22 cellular contexts compared by ENCODE assay signal in the genomic region with DNA sequence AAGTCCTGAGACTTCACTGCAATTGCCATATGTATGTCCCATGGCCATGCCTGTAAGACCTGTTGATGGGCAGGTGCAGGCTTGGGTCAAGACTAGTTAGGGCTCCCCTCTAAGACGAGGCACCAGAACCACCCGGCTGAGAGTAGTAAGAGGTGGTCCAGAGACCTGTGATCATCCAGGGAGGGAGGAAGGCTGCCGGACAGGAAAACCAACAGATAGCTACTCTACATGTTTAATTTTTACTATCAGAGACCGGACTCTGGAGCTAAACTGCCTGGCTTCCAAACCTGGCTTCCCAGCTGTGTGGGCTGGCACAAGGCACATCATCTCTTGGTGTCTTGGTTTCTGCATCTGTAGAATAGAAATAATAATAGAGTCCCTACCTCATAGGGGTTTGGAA.
DNase-seq lines count a peak whose midpoint lies in the region; ATAC-seq and TF ChIP-seq lines count a peak whose summit lies in the region.
"Had no signal": no experiment of that assay in that cellular context is flagged by ENCODE, and none has a peak within 500 bp of the region (broad histone marks: within the 10 kb centered on the region; RNA-seq: fewer than 3 reads in every experiment).

No MANE protein-coding gene starts in this region.

- no peaks in the 10 kb centered on the region for H3K36me3 Mint-ChIP-seq in activated CD8-positive, alpha-beta memory T cell treated with anti-CD3 and anti-CD28 coated beads, Interleukin-2, amount 10 ng/mL, durations not matched to agents 7 days and 5 days
- H3K36me3 Mint-ChIP-seq in type B pancreatic cell: no peaks in the 10 kb centered on the region
- H3K36me3 Mint-ChIP-seq: CD4-positive, CD25-positive, alpha-beta regulatory T cell; CD8-positive, alpha-beta T cell had no signal

- no peak overlapping the region for H3K27ac Mint-ChIP-seq in activated CD8-positive, alpha-beta memory T cell treated with anti-CD3 and anti-CD28 coated beads, Interleukin-2, amount 10 ng/mL, durations not matched to agents 7 days and 5 days
- no peak overlapping the region for H3K27ac Mint-ChIP-seq in type B pancreatic cell
- no peak overlapping the region for H3K27ac Mint-ChIP-seq in stimulated activated naive CD8-positive, alpha-beta T cell treated with anti-CD3 and anti-CD28 coated beads, Interleukin-15, amount 100 ng/mL, for 72 hours
- H3K27ac Mint-ChIP-seq: B cell; CD4-positive, CD25-positive, alpha-beta regulatory T cell; CD8-positive, alpha-beta T cell; GM23338; HFFc6 had no signal

- H3K4me1 Mint-ChIP-seq in activated CD8-positive, alpha-beta memory T cell treated with anti-CD3 and anti-CD28 coated beads, Interleukin-2, amount 10 ng/mL, durations not matched to agents 7 days and 5 days: peaks cover 3% of the 10 kb centered on the region
- H3K4me1 Mint-ChIP-seq in type B pancreatic cell (ENCODE audit: unreplicated experiment): peaks cover 4% of the 10 kb centered on the region
- H3K4me1 Mint-ChIP-seq in stimulated activated naive CD8-positive, alpha-beta T cell treated with anti-CD3 and anti-CD28 coated beads, Interleukin-15, amount 100 ng/mL, for 72 hours: peaks cover 5% of the 10 kb centered on the region

- peaks cover 4% of the 10 kb centered on the region for H3K27me3 Mint-ChIP-seq in activated CD8-positive, alpha-beta memory T cell treated with anti-CD3 and anti-CD28 coated beads, Interleukin-2, amount 10 ng/mL, durations not matched to agents 7 days and 5 days
- H3K27me3 Mint-ChIP-seq in type B pancreatic cell: no peaks in the 10 kb centered on the region
- H3K27me3 Mint-ChIP-seq in stimulated activated naive CD8-positive, alpha-beta T cell treated with anti-CD3 and anti-CD28 coated beads, Interleukin-15, amount 100 ng/mL, for 72 hours: no peaks in the 10 kb centered on the region
- H3K27me3 Mint-ChIP-seq: B cell; CD4-positive, CD25-positive, alpha-beta regulatory T cell had no signal

- CTCF ChIA-PET in activated CD8-positive, alpha-beta memory T cell treated with anti-CD3 and anti-CD28 coated beads, Interleukin-2, amount 10 ng/mL, durations not matched to agents 7 days and 5 days (lab: Charles Lee): no interaction called here

- H3K27ac ChIP-seq in coronary artery: no peak overlapping the region
- H3K27ac ChIP-seq: 22Rv1, BLaER1, C4-2B had no signal

- no peak for TF ChIP-seq CTCF in coronary artery (IDR thresholded peaks at IDR 0.05)
- no peak for TF ChIP-seq CTCF in type B pancreatic cell (conservative IDR thresholded peaks at IDR 0.05)

- H3K9me3 Mint-ChIP-seq in activated CD8-positive, alpha-beta memory T cell treated with anti-CD3 and anti-CD28 coated beads, Interleukin-2, amount 10 ng/mL, durations not matched to agents 7 days and 5 days (ENCODE audit: low read depth): no peaks in the 10 kb centered on the region
- no peaks in the 10 kb centered on the region for H3K9me3 Mint-ChIP-seq in type B pancreatic cell
- H3K9me3 Mint-ChIP-seq in stimulated activated naive CD8-positive, alpha-beta T cell treated with anti-CD3 and anti-CD28 coated beads, Interleukin-15, amount 100 ng/mL, for 72 hours: no peaks in the 10 kb centered on the region
- H3K9me3 Mint-ChIP-seq: CD4-positive, CD25-positive, alpha-beta regulatory T cell; CD8-positive, alpha-beta T cell; GM23338; H9; HFFc6 had no signal

- no peak for ATAC-seq in activated CD8-positive, alpha-beta memory T cell treated with anti-CD3 and anti-CD28 coated beads, Interleukin-2, amount 10 ng/mL, durations not matched to agents 7 days and 5 days
- no peak for ATAC-seq in stimulated activated naive CD8-positive, alpha-beta T cell treated with anti-CD3 and anti-CD28 coated beads, Interleukin-15, amount 100 ng/mL, for 72 hours
- ATAC-seq: CD8-positive, alpha-beta T cell; GM12878; GM23338; HCT116 had no signal

- no peak overlapping the region for H3K4me3 Mint-ChIP-seq in activated CD8-positive, alpha-beta memory T cell treated with anti-CD3 and anti-CD28 coated beads, Interleukin-2, amount 10 ng/mL, durations not matched to agents 7 days and 5 days
- H3K4me3 Mint-ChIP-seq in type B pancreatic cell: no peak overlapping the region
- no peak overlapping the region for H3K4me3 Mint-ChIP-seq in stimulated activated naive CD8-positive, alpha-beta T cell treated with anti-CD3 and anti-CD28 coated beads, Interleukin-15, amount 100 ng/mL, for 72 hours
- H3K4me3 Mint-ChIP-seq: B cell; CD4-positive, CD25-positive, alpha-beta regulatory T cell; CD8-positive, alpha-beta T cell; GM23338; H9; HFFc6 had no signal

- no peak overlapping the region for H3K4me3 ChIP-seq in coronary artery
- H3K4me3 ChIP-seq: BLaER1, GM12878, GM23338 had no signal

- DNase-seq in activated CD8-positive, alpha-beta memory T cell treated with anti-CD3 and anti-CD28 coated beads for 24 hours: peak; percentile 30
- no peak for DNase-seq in activated CD8-positive, alpha-beta memory T cell treated with anti-CD3 and anti-CD28 coated beads, Interleukin-2, amount 10 ng/mL, durations not matched to agents 7 days and 5 days
- DNase-seq in coronary artery (ENCODE audit: low spot score) (peak; percentile 26), mesenteric fat pad (ENCODE audit: low spot score) (peak; percentile 33), type B pancreatic cell (ENCODE audit: extremely low spot score, unreplicated experiment) (peak; percentile 24), NCI-H2029 treated with DMSO at 0.1 percent for 48 hours (lab: John Stamatoyannopoulos, UW) (no peak), amygdala (lab: John Stamatoyannopoulos, UW) (no peak)
- no peak for DNase-seq in stimulated activated naive CD8-positive, alpha-beta T cell treated with anti-CD3 and anti-CD28 coated beads, Interleukin-15, amount 100 ng/mL, for 72 hours
- DNase-seq: Caco-2; CD4-positive, CD25-positive, alpha-beta regulatory T cell; CD8-positive, alpha-beta T cell; DMS153; DND-41; H9; HFFc6 had no signal

Comparison
In these comparisons a context has a peak if more than half of its experiments do, and no peak if none do; other contexts are left out.
1. DNase-seq: peak in activated CD8-positive, alpha-beta memory T cell treated with anti-CD3 and anti-CD28 coated beads for 24 hours (single experiment), coronary artery (single experiment), mesenteric fat pad (single experiment) and type B pancreatic cell (single experiment); none in activated CD8-positive, alpha-beta memory T cell treated with anti-CD3 and anti-CD28 coated beads, Interleukin-2, amount 10 ng/mL, durations not matched to agents 7 days and 5 days (single experiment), stimulated activated naive CD8-positive, alpha-beta T cell treated with anti-CD3 and anti-CD28 coated beads, Interleukin-15, amount 100 ng/mL, for 72 hours (0 of 2), NCI-H2029 treated with DMSO at 0.1 percent for 48 hours (single experiment) and amygdala (0 of 56).